ENCODE assay signal across 9 cellular contexts in genomic region chr22:22942511-22943329, GRCh38. TPM values are rescaled to one million over a fixed set of nuclear protein-coding genes. Genes with fewer than 3 reads are reported as not detected.
DNase-seq lines count a peak whose midpoint lies in the region.
"Had no signal": no experiment of that assay in that cellular context is flagged by ENCODE, and none has a peak within 500 bp of the region (broad histone marks: within the 10 kb centered on the region; RNA-seq: fewer than 3 reads in every experiment).

No MANE protein-coding gene starts in this region.

- no peak overlapping the region for H2BK120ac ChIP-seq in neuronal stem cell (ENCODE audit: low read depth, low read length)

- no peak overlapping the region for H2AFZ ChIP-seq in neuronal stem cell (ENCODE audit: low read length)

- H3K18ac ChIP-seq in neuronal stem cell (ENCODE audit: low read length) = no peak overlapping the region

- no peak overlapping the region for H3K4me2 ChIP-seq in neuronal stem cell (ENCODE audit: insufficient read depth, low read length, poor library complexity, severe bottlenecking)

- H3K4me3 ChIP-seq in neuronal stem cell (ENCODE audit: low read length in 2 of 2) = no peak overlapping the region
- H3K4me3 ChIP-seq: uterus had no signal

- no peak overlapping the region for H4K91ac ChIP-seq in neuronal stem cell (ENCODE audit: low read depth, low read length, poor library complexity)

- H4K8ac ChIP-seq in neuronal stem cell (ENCODE audit: low read depth, low read length) = no peak overlapping the region

- no peak overlapping the region for H2BK5ac ChIP-seq in neuronal stem cell (ENCODE audit: low read length)

- peak overlapping the region; percentile 66 for H3K14ac ChIP-seq in neuronal stem cell (ENCODE audit: low read length)

- no peak overlapping the region for H2BK12ac ChIP-seq in neuronal stem cell (ENCODE audit: low read length)

- peak overlapping the region; percentile 90 for H3K23ac ChIP-seq in neuronal stem cell (ENCODE audit: low read depth, low read length, poor library complexity)

- no peak overlapping the region for H2BK15ac ChIP-seq in neuronal stem cell (ENCODE audit: low read length)

- H3K9ac ChIP-seq in neuronal stem cell (ENCODE audit: low read depth, low read length, poor library complexity) = no peak overlapping the region

- no peak overlapping the region for H3K4ac ChIP-seq in neuronal stem cell (ENCODE audit: low read length)

- no peaks in the 10 kb centered on the region for H3K9me3 ChIP-seq in neuronal stem cell (replicated peaks in 1 of 2; ENCODE audit: control insufficient read depth in 2 of 2, insufficient read depth in 1 of 2, low read depth in 1 of 2, low read length in 2 of 2)
- H3K9me3 ChIP-seq: uterus had no signal

- DNase-seq in AML-193 (lab: John Stamatoyannopoulos, UW) (peak; percentile 31 to 44), H4 (ENCODE audit: low spot score) (peak; percentile 34), NOMO-1 treated with DMSO at 0.1 percent for 48 hours (lab: John Stamatoyannopoulos, UW; ENCODE audit: unreplicated experiment) (peak; percentile 69), fibroblast of gingiva (ENCODE audit: low read depth) (peak; percentile 26), neuronal stem cell (ENCODE audit: low spot score) (peak; percentile 78), substantia nigra (lab: John Stamatoyannopoulos, UW) (peak in 29 of 49 donors; percentile 2 to 72 (median 41)), OCI-M2 (lab: John Stamatoyannopoulos, UW; ENCODE audit: unreplicated experiment) (no peak)
- peak; percentile 73 for DNase-seq in activated CD8-positive, alpha-beta memory T cell treated with anti-CD3 and anti-CD28 coated beads, Interleukin-2, amount 50 U/mL, for 4 hours

- peaks cover 0 to 2% of the 10 kb centered on the region in 2 donors for H3K4me1 ChIP-seq in neuronal stem cell (ENCODE audit: control insufficient read depth in 2 of 2, insufficient read depth in 1 of 2, low read depth in 1 of 2, low read length in 2 of 2)
- H3K4me1 ChIP-seq: uterus had no signal

- no peak overlapping the region for H2AK5ac ChIP-seq in neuronal stem cell (ENCODE audit: low read depth, low read length)

- H3K36me3 ChIP-seq in neuronal stem cell (replicated peaks in 1 of 2; ENCODE audit: control insufficient read depth in 2 of 2, insufficient read depth in 2 of 2, low read length in 2 of 2) = no peaks in the 10 kb centered on the region
- H3K36me3 ChIP-seq: uterus had no signal

- H3K27ac ChIP-seq in neuronal stem cell (replicated peaks; ENCODE audit: low read length) (no peak overlapping the region), substantia nigra (ENCODE audit: low read depth, low read length, poor library complexity, severe bottlenecking) (no peak overlapping the region)
- H3K27ac ChIP-seq: uterus had no signal

- no peaks in the 10 kb centered on the region for H3K79me1 ChIP-seq in neuronal stem cell (ENCODE audit: low read depth, low read length)

- H3K27me3 ChIP-seq in neuronal stem cell (ENCODE audit: control insufficient read depth in 3 of 3, insufficient read depth in 3 of 3, low read depth in 1 of 3, low read length in 3 of 3) = no peaks in the 10 kb centered on the region
- H3K27me3 ChIP-seq: uterus had no signal

- WGBS in neuronal stem cell (ENCODE audit: extremely low coverage in 2 of 2, insufficient read length in 2 of 2, insufficient replicate concordance in 1 of 2), 2 donors = 100% methylated on average over 1 of the region's 12 CpGs; no CpG with 5 or more reads in 1 of the 2 donors

RNA-seq across cellular contexts. Expression of gene IGLL5, which starts 55.1 kb away (rescaled TPM):
- total RNA-seq in H4 (2014; rRNA removed; shearing (Covaris generic)) = not detected in 2 replicates
- polyA plus RNA-seq in neuronal stem cell (2013, experiment 1 of 2) = not detected
- polyA plus RNA-seq in neuronal stem cell (2013, experiment 2 of 2) = not detected
